In the genomic region with DNA sequence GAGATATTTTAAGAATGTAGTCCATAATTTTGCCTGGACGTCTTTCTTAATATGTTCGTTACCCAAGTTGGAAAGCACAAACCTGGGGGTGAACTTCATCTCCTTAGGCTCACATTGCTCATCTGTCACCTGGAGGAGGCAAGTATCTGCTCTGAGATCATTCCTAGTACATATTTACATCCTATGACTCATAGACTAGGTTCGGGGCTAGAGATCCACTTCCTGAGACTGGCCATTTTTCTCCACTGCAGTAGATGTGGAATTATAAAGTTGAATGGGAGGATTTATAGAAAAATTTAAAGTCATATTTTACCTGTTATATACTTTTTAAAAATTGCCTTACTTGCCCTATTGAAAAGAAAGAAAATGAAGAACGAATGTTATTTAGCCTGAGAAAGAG, we compare ENCODE assay signal across 1 cellular context.
TF ChIP-seq lines count a peak whose summit lies in the region.

No MANE protein-coding gene starts in this region.

TF ChIP-seq in GM23338, 12 proteins besides CTCF, POLR2A, EP300 and RAD21 (continued from another document):
- TF ChIP-seq, protein P1, sequence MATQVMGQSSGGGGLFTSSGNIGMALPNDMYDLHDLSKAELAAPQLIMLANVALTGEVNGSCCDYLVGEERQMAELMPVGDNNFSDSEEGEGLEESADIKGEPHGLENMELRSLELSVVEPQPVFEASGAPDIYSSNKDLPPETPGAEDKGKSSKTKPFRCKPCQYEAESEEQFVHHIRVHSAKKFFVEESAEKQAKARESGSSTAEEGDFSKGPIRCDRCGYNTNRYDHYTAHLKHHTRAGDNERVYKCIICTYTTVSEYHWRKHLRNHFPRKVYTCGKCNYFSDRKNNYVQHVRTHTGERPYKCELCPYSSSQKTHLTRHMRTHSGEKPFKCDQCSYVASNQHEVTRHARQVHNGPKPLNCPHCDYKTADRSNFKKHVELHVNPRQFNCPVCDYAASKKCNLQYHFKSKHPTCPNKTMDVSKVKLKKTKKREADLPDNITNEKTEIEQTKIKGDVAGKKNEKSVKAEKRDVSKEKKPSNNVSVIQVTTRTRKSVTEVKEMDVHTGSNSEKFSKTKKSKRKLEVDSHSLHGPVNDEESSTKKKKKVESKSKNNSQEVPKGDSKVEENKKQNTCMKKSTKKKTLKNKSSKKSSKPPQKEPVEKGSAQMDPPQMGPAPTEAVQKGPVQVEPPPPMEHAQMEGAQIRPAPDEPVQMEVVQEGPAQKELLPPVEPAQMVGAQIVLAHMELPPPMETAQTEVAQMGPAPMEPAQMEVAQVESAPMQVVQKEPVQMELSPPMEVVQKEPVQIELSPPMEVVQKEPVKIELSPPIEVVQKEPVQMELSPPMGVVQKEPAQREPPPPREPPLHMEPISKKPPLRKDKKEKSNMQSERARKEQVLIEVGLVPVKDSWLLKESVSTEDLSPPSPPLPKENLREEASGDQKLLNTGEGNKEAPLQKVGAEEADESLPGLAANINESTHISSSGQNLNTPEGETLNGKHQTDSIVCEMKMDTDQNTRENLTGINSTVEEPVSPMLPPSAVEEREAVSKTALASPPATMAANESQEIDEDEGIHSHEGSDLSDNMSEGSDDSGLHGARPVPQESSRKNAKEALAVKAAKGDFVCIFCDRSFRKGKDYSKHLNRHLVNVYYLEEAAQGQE (IDR thresholded peaks at IDR 0.05; ENCODE audit: unreplicated experiment) = no peak
- TF ChIP-seq, protein P2, sequence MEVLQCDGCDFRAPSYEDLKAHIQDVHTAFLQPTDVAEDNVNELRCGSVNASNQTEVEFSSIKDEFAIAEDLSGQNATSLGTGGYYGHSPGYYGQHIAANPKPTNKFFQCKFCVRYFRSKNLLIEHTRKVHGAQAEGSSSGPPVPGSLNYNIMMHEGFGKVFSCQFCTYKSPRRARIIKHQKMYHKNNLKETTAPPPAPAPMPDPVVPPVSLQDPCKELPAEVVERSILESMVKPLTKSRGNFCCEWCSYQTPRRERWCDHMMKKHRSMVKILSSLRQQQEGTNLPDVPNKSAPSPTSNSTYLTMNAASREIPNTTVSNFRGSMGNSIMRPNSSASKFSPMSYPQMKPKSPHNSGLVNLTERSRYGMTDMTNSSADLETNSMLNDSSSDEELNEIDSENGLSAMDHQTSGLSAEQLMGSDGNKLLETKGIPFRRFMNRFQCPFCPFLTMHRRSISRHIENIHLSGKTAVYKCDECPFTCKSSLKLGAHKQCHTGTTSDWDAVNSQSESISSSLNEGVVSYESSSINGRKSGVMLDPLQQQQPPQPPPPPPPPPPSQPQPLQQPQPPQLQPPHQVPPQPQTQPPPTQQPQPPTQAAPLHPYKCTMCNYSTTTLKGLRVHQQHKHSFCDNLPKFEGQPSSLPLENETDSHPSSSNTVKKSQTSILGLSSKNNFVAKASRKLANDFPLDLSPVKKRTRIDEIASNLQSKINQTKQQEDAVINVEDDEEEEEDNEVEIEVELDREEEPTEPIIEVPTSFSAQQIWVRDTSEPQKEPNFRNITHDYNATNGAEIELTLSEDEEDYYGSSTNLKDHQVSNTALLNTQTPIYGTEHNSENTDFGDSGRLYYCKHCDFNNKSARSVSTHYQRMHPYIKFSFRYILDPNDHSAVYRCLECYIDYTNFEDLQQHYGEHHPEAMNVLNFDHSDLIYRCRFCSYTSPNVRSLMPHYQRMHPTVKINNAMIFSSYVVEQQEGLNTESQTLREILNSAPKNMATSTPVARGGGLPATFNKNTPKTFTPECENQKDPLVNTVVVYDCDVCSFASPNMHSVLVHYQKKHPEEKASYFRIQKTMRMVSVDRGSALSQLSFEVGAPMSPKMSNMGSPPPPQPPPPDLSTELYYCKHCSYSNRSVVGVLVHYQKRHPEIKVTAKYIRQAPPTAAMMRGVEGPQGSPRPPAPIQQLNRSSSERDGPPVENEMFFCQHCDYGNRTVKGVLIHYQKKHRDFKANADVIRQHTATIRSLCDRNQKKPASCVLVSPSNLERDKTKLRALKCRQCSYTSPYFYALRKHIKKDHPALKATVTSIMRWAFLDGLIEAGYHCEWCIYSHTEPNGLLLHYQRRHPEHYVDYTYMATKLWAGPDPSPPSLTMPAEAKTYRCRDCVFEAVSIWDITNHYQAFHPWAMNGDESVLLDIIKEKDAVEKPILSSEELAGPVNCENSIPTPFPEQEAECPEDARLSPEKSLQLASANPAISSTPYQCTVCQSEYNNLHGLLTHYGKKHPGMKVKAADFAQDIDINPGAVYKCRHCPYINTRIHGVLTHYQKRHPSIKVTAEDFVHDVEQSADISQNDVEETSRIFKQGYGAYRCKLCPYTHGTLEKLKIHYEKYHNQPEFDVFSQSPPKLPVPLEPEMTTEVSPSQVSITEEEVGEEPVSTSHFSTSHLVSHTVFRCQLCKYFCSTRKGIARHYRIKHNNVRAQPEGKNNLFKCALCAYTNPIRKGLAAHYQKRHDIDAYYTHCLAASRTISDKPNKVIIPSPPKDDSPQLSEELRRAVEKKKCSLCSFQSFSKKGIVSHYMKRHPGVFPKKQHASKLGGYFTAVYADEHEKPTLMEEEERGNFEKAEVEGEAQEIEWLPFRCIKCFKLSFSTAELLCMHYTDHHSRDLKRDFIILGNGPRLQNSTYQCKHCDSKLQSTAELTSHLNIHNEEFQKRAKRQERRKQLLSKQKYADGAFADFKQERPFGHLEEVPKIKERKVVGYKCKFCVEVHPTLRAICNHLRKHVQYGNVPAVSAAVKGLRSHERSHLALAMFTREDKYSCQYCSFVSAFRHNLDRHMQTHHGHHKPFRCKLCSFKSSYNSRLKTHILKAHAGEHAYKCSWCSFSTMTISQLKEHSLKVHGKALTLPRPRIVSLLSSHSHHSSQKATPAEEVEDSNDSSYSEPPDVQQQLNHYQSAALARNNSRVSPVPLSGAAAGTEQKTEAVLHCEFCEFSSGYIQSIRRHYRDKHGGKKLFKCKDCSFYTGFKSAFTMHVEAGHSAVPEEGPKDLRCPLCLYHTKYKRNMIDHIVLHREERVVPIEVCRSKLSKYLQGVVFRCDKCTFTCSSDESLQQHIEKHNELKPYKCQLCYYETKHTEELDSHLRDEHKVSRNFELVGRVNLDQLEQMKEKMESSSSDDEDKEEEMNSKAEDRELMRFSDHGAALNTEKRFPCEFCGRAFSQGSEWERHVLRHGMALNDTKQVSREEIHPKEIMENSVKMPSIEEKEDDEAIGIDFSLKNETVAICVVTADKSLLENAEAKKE (CRISPR knock-in tag; IDR thresholded peaks at IDR 0.05) = no peak
- TF ChIP-seq JUNB (IDR thresholded peaks at IDR 0.05; ENCODE audit: unreplicated experiment) (no peak), STAT1 (IDR thresholded peaks at IDR 0.05; ENCODE audit: unreplicated experiment) (no peak), EZH2 (IDR thresholded peaks at IDR 0.05; ENCODE audit: low read depth, unreplicated experiment) (no peak), ZNF331 (CRISPR knock-in tag; IDR thresholded peaks at IDR 0.05; ENCODE audit: low read depth) (no peak)
TF ChIP-seq in GM23338: peak in this region for 0.
